Comparison of ENCODE assay signal across 8 cellular contexts in the genomic region with DNA sequence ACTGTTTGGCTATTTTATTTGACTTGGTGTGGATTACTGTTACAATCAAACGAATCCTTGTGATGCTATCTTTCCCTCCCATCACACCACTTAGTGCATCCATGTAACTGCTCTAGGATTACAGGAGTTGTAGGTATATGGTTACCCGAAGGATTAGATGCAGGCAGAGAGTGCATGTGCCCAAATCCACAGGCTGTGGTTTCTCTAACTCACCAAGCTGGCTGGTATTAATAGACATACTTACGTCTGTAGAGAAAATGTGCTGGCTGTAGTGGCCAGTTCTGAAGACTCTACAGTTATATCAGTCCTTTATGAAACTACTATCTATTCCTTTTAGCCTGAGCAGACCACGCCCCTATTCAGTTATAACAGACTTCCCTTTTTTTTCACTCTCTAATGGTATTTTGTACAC.
A peak's percentile ranks its signal among the peaks of the same experiment; 100 is the strongest.
DNase-seq lines count a peak whose midpoint lies in the region; ATAC-seq lines count a peak whose summit lies in the region.

No MANE protein-coding gene starts in this region.

- DNase-seq in COR-L47 (lab: John Stamatoyannopoulos, UW): peak; percentile 7
- peak in 50 of 76 experiments; percentile 7 to 81 (median 34) for DNase-seq in HUDEP-2 (lab: John Stamatoyannopoulos, UW; ENCODE audit: unreplicated experiment in 76 of 76)
- DNase-seq in SIG-M5 treated with dmso at 0.1 percent for 504 hours (lab: John Stamatoyannopoulos, UW; ENCODE audit: unreplicated experiment): peak; percentile 94
- peak; percentile 51 for DNase-seq in germinal center (ENCODE audit: low spot score)
- DNase-seq in SHP77 (lab: John Stamatoyannopoulos, UW): no peak
- DNase-seq in inferior parietal cortex (ENCODE audit: extremely low spot score): no peak

- no peak for ATAC-seq in GM19324 (IDR thresholded peaks at IDR 0.05; ENCODE audit: low FRiP score, unreplicated experiment)
- no peak for ATAC-seq in HG03097 (IDR thresholded peaks at IDR 0.05; ENCODE audit: low FRiP score, unreplicated experiment)

Comparison
In these comparisons a context has a peak if more than half of its experiments do, and no peak if none do; other contexts are left out.
1. DNase-seq: peak in COR-L47 (single experiment), HUDEP-2 (50 of 76), SIG-M5 treated with dmso at 0.1 percent for 504 hours (single experiment) and germinal center (single experiment); none in SHP77 (0 of 2) and inferior parietal cortex (single experiment).